8 cellular contexts compared by ENCODE assay signal in genomic region chr11:61361686-61362541, GRCh38. TPM values are rescaled to one million over a fixed set of nuclear protein-coding genes. Genes with fewer than 3 reads are reported as not detected.
DNase-seq lines count a peak whose midpoint lies in the region; TF ChIP-seq lines count a peak whose summit lies in the region.

Gene CYB561A3 (minus strand): TSS chr11:61361882. CDS start chr11:61356713, 5,169 bp downstream.
Gene TMEM138 (plus strand): TSS chr11:61362374. CDS start chr11:61364391, 2,017 bp downstream.

- H3K36me3 ChIP-seq in Loucy (ENCODE audit: insufficient read depth, low read length): peaks cover 26% of the 10 kb centered on the region; the same call in 1 of the 2 replicates
- peaks cover 13 to 22% of the 10 kb centered on the region in 2 donors for H3K36me3 ChIP-seq in stomach smooth muscle (ENCODE audit: control insufficient read depth in 2 of 2, insufficient read depth in 2 of 2, low read length in 2 of 2)

- peak within 1 kb of the TSS; percentile 82 for H2AFZ ChIP-seq in Loucy (ENCODE audit: low read length)

- H3K9me3 ChIP-seq in Loucy (ENCODE audit: insufficient read depth, low read depth, low read length) (no peaks in the 10 kb centered on the region), stomach smooth muscle (ENCODE audit: control insufficient read depth in 2 of 2, low read length in 2 of 2) (no peaks in the 10 kb centered on the region)

- TF ChIP-seq CTCF in Loucy (conservative IDR thresholded peaks at IDR 0.05; ENCODE audit: low read length) (no peak), fibroblast of villous mesenchyme (IDR thresholded peaks at IDR 0.05; ENCODE audit: insufficient read depth, low read depth, low read length) (no peak), neural crest cell (conservative IDR thresholded peaks at IDR 0.05) (no peak)

- peak within 1 kb of the TSS; percentile 100 for H3K4me3 Mint-ChIP-seq in neural crest cell

- DNase-seq in EL: peak; percentile 95
- DNase-seq in H4 (ENCODE audit: low spot score): peak; percentile 88
- DNase-seq in SHP77 treated with DMSO at 0.1 percent for 48 hours (lab: John Stamatoyannopoulos, UW): peak; percentile 83
- peak; percentile 71 for DNase-seq in activated gamma-delta T cell (lab: John Stamatoyannopoulos, UW)
- peak; percentile 95 for DNase-seq in fibroblast of villous mesenchyme (ENCODE audit: low read depth)
- DNase-seq in neural crest cell (ENCODE audit: low read depth, low spot score): peak; percentile 83

- H3K27me3 ChIP-seq in Loucy (ENCODE audit: insufficient read depth, low read length, poor library complexity, severe bottlenecking) (no peaks in the 10 kb centered on the region), stomach smooth muscle (ENCODE audit: control insufficient read depth in 1 of 2, insufficient read depth in 2 of 2, low read length in 2 of 2) (no peaks in the 10 kb centered on the region)

- H3K79me2 ChIP-seq in Loucy (ENCODE audit: insufficient read depth, low read length): peaks cover 47% of the 10 kb centered on the region

- H3K9me3 Mint-ChIP-seq in neural crest cell: no peaks in the 10 kb centered on the region

- H3K4me1 Mint-ChIP-seq in neural crest cell: peaks cover 36% of the 10 kb centered on the region

- no peaks in the 10 kb centered on the region for H3K9me2 ChIP-seq in Loucy (replicated peaks; ENCODE audit: low read depth, low read length)

- peak within 1 kb of the TSS; percentile 99 for H3K27ac ChIP-seq in stomach smooth muscle (ENCODE audit: low read length)

- H3K4me1 ChIP-seq in Loucy (ENCODE audit: insufficient read depth, low read length, poor library complexity, severe bottlenecking) (peaks cover 21% of the 10 kb centered on the region), stomach smooth muscle (ENCODE audit: control insufficient read depth, insufficient read depth, low read length) (peaks cover 12% of the 10 kb centered on the region)

- peak within 1 kb of the TSS; percentile 100 for H3K4me2 ChIP-seq in Loucy (ENCODE audit: low read depth, low read length, poor library complexity, severe bottlenecking)

- H3K4me3 ChIP-seq in Loucy (ENCODE audit: low read length, poor library complexity, severe bottlenecking) (peak within 1 kb of the TSS; percentile 93), fibroblast of villous mesenchyme (ENCODE audit: low read depth, low read length) (peak within 1 kb of the TSS; percentile 87), stomach smooth muscle (ENCODE audit: low read length in 2 of 2) (peak within 1 kb of the TSS; percentile 98 to 100)

- no peaks in the 10 kb centered on the region for H3K27me3 Mint-ChIP-seq in neural crest cell (ENCODE audit: low read depth)

- peaks cover 6% of the 10 kb centered on the region for H4K20me1 ChIP-seq in Loucy (ENCODE audit: insufficient read depth, low read length, poor library complexity, severe bottlenecking)

- H3K27ac Mint-ChIP-seq in neural crest cell (ENCODE audit: unreplicated experiment): peak within 1 kb of the TSS; percentile 99

- H3K36me3 Mint-ChIP-seq in neural crest cell (ENCODE audit: low read depth): peaks cover 2% of the 10 kb centered on the region

- no peaks in the 10 kb centered on the region for H3F3A ChIP-seq in Loucy (ENCODE audit: low read depth)

- H3K9ac ChIP-seq in Loucy (ENCODE audit: low read depth, low read length, poor library complexity, severe bottlenecking): peak within 1 kb of the TSS; percentile 95
- H3K9ac ChIP-seq in stomach smooth muscle (ENCODE audit: low read length in 2 of 2): peak within 1 kb of the TSS; percentile 97 to 98

RNA-seq across cellular contexts. Expression of gene CYB561A3, which starts in this region (rescaled TPM):
- 29.0 and 41.8 TPM in 2 replicates for total RNA-seq in H4 (2014; rRNA removed; shearing (Covaris generic))
- 124 and 144 TPM in 2 replicates for total RNA-seq in fibroblast of villous mesenchyme
- 28.1 and 28.9 TPM in 2 replicates for total RNA-seq in neural crest cell

RNA-seq across cellular contexts. Expression of gene TMEM138, which starts in this region (rescaled TPM):
- 48.5 and 62.5 TPM in 2 replicates for total RNA-seq in H4 (2014; rRNA removed; shearing (Covaris generic))
- total RNA-seq in fibroblast of villous mesenchyme (45.7 and 59.2 TPM in 2 replicates), neural crest cell (47.8 and 52.6 TPM in 2 replicates)

Comparison
In these comparisons a context has a peak if more than half of its experiments do, and no peak if none do; other contexts are left out.
1. Peak in every context shown above with its lines: DNase-seq, H3K4me3 ChIP-seq and H3K27ac ChIP-seq.